Comparison of ENCODE assay signal across 1 cellular context in genomic region chr19:48403606-48404005, GRCh38.
TF ChIP-seq lines count a peak whose summit lies in the region.

No MANE protein-coding gene starts in this region.

TF ChIP-seq in GM23338, 12 proteins besides CTCF, POLR2A, EP300 and RAD21 (continued from another document):
- no peak for TF ChIP-seq ZNF462 (CRISPR knock-in tag; IDR thresholded peaks at IDR 0.05)
- TF ChIP-seq NANOG (IDR thresholded peaks at IDR 0.05; ENCODE audit: borderline replicate concordance) = no peak
- no peak for TF ChIP-seq EZH2phosphoT487 (IDR thresholded peaks at IDR 0.05; ENCODE audit: unreplicated experiment)
- TF ChIP-seq POLR2AphosphoS5 (IDR thresholded peaks at IDR 0.05; ENCODE audit: low read depth) = peak; percentile 41
- TF ChIP-seq CREB1 (CRISPR knock-in tag; IDR thresholded peaks at IDR 0.05; ENCODE audit: low read depth) = peak; percentile 56
- no peak for TF ChIP-seq EZH2 (IDR thresholded peaks at IDR 0.05; ENCODE audit: low read depth, unreplicated experiment)
- TF ChIP-seq, protein P1, sequence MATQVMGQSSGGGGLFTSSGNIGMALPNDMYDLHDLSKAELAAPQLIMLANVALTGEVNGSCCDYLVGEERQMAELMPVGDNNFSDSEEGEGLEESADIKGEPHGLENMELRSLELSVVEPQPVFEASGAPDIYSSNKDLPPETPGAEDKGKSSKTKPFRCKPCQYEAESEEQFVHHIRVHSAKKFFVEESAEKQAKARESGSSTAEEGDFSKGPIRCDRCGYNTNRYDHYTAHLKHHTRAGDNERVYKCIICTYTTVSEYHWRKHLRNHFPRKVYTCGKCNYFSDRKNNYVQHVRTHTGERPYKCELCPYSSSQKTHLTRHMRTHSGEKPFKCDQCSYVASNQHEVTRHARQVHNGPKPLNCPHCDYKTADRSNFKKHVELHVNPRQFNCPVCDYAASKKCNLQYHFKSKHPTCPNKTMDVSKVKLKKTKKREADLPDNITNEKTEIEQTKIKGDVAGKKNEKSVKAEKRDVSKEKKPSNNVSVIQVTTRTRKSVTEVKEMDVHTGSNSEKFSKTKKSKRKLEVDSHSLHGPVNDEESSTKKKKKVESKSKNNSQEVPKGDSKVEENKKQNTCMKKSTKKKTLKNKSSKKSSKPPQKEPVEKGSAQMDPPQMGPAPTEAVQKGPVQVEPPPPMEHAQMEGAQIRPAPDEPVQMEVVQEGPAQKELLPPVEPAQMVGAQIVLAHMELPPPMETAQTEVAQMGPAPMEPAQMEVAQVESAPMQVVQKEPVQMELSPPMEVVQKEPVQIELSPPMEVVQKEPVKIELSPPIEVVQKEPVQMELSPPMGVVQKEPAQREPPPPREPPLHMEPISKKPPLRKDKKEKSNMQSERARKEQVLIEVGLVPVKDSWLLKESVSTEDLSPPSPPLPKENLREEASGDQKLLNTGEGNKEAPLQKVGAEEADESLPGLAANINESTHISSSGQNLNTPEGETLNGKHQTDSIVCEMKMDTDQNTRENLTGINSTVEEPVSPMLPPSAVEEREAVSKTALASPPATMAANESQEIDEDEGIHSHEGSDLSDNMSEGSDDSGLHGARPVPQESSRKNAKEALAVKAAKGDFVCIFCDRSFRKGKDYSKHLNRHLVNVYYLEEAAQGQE (IDR thresholded peaks at IDR 0.05; ENCODE audit: unreplicated experiment) = no peak
- no peak for TF ChIP-seq ZNF114 (CRISPR knock-in tag; IDR thresholded peaks at IDR 0.05)
